9 cellular contexts compared by ENCODE assay signal in the genomic region with DNA sequence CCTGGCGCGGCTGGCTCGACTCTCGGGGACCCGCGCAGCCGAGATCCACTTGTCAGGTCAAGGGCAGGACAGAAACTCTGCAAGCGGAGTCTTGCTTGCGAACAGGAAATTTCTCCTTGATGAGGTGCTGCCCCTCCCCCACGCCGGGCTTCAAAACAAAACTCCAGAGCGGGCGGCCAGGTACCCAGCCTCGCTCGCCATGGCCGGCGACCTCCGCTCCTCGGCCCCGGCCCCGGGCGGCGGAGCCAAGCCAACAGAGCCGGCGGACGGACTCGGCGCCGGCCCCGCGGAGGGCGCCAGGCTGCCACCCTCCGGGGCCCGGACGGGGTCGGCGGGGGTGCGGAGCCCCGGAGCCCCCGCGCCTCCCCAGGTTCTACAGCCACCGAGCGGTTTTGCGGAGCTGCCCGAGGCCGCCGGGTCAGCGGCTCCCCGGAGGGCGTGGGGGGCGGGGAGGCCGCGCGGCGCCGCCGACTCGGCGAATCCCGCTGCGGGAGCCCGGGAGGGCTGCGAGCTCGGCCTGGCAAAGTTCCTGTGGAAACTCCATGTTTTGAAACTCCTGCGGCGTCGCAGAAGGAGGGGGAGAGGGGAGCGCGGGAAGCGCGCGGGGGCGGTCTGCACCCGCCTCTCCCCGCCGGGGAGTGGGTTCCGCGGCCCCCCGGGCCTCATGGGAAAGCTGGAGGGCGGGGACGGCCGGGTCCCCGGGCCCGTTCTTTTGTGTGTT. TPM values are rescaled to one million over a fixed set of nuclear protein-coding genes. Genes with fewer than 3 reads are reported as not detected.
A peak's percentile ranks its signal among the peaks of the same experiment; 100 is the strongest.
DNase-seq lines count a peak whose midpoint lies in the region; ATAC-seq, FAIRE-seq and TF ChIP-seq lines count a peak whose summit lies in the region.
"Had no signal": no experiment of that assay in that cellular context is flagged by ENCODE, and none has a peak within 500 bp of the region (broad histone marks: within the 10 kb centered on the region; RNA-seq: fewer than 3 reads in every experiment).

No MANE protein-coding gene starts in this region.

- no peaks in the 10 kb centered on the region for H3K79me2 ChIP-seq in mammary epithelial cell (ENCODE audit: insufficient read depth, low read length)
- H3K79me2 ChIP-seq in HepG2 (ENCODE audit: insufficient read depth, low read length): peaks cover 10% of the 10 kb centered on the region

- no peaks in the 10 kb centered on the region for H3K9me3 Mint-ChIP-seq in activated CD4-positive, alpha-beta T cell treated with anti-CD3 and anti-CD28 coated beads for 36 hours (ENCODE audit: low read depth)

- in situ Hi-C loops in mammary epithelial cell (cut with MboI; ENCODE audit: low sequenced_read_pairs in 2 of 2): no loop called here
- in situ Hi-C loops in HepG2 (cut with HindIII; ENCODE audit: extremely low pct_ligation_motif_present, low pct_unique_long_range_greater_than_20kb): loop anchor here (5.0 kb wide), 1 partner anchor 43 kb away; no protein-coding TSS in a partner anchor

- ATAC-seq in activated CD4-positive, alpha-beta T cell treated with anti-CD3 and anti-CD28 coated beads for 36 hours: no peak
- ATAC-seq in HepG2 (no peak; the same call in 2 of the 3 replicates), GM18870 (IDR thresholded peaks at IDR 0.05; ENCODE audit: unreplicated experiment) (no peak), HG03378 (IDR thresholded peaks at IDR 0.05; ENCODE audit: unreplicated experiment) (no peak)

- TF ChIP-seq RAD21 in HepG2 (CRISPR knock-in tag; IDR thresholded peaks at IDR 0.05): no peak

- TF ChIP-seq POLR2A in HepG2 (IDR thresholded peaks at IDR 0.05; ENCODE audit: insufficient read depth in 1 of 2, low read depth in 2 of 2, low read length in 2 of 2) (no peak), testis (IDR thresholded peaks at IDR 0.05) (no peak)

- intact Hi-C loops in activated CD4-positive, alpha-beta T cell treated with anti-CD3 and anti-CD28 coated beads for 36 hours (cut with DNase I, micrococcal nuclease): loop anchor here (1.0 to 10.0 kb wide), 6 partner anchors 43 to 1302 kb away; partner anchors contain the start of genes DDX3X (in 1 of the 2), MED14 (in 1 of the 2) and USP9X (in 1 of the 2)
- intact Hi-C loops in mammary epithelial cell (cut with micrococcal nuclease): loop anchor here (5.0 kb wide), 2 partner anchors 43 to 97 kb away; no protein-coding TSS in a partner anchor
- intact Hi-C loops in HepG2 (cut with micrococcal nuclease; ENCODE audit: unreplicated experiment): loop anchor here (2.0 to 5.0 kb wide), 2 partner anchors 33 to 67 kb away; no protein-coding TSS in a partner anchor
- intact Hi-C loops in testis (cut with DNase I; ENCODE audit: low total_unique reads): no loop called here

- H4K20me1 ChIP-seq in mammary epithelial cell (ENCODE audit: insufficient read depth, low read length): no peaks in the 10 kb centered on the region
- no peaks in the 10 kb centered on the region for H4K20me1 ChIP-seq in HepG2 (ENCODE audit: insufficient read depth, low read length)

- H2AFZ ChIP-seq in mammary epithelial cell (ENCODE audit: low read depth, low read length): peak overlapping the region; percentile 75
- no peak overlapping the region for H2AFZ ChIP-seq in HepG2 (ENCODE audit: low read length)

- no peaks in the 10 kb centered on the region for H3K36me3 Mint-ChIP-seq in activated CD4-positive, alpha-beta T cell treated with anti-CD3 and anti-CD28 coated beads for 36 hours (ENCODE audit: low read depth)

- POLR2A ChIA-PET in activated CD4-positive, alpha-beta T cell treated with anti-CD3 and anti-CD28 coated beads for 36 hours (lab: Charles Lee): interaction anchor here (0.6 kb wide), 1 partner anchor 471 kb away, joined by 3 read pairs; the partner anchor contains the start of gene ATP6AP2
- POLR2A ChIA-PET in HepG2 (lab: Yijun Ruan, JAX): interaction anchor here (0.8 to 3.7 kb wide), 11 partner anchors 10 to 173 kb away, joined by 3 to 54 read pairs (median 7); partner anchors contain the start of gene BCOR

- H3K36me3 ChIP-seq in mammary epithelial cell (ENCODE audit: insufficient read depth, low read length): no peaks in the 10 kb centered on the region
- no peaks in the 10 kb centered on the region for H3K36me3 ChIP-seq in HepG2 (replicated peaks in 1 of 2; ENCODE audit: control insufficient read depth in 1 of 2, insufficient read depth in 2 of 2, low read length in 2 of 2)
- no peaks in the 10 kb centered on the region for H3K36me3 ChIP-seq in testis (ENCODE audit: low read depth, missing control alignments)

- TF ChIP-seq CTCF in mammary epithelial cell (conservative IDR thresholded peaks at IDR 0.05 in 1 of 2, IDR thresholded peaks at IDR 0.05 in 1 of 2; ENCODE audit: extremely low read depth in 1 of 2, insufficient read depth in 1 of 2, low read depth in 1 of 2, low read length in 2 of 2) (no peak), HepG2 (CRISPR knock-in tag; IDR thresholded peaks at IDR 0.05) (no peak), testis (IDR thresholded peaks at IDR 0.05) (no peak)

- no peaks in the 10 kb centered on the region for H3K9me3 ChIP-seq in mammary epithelial cell (replicated peaks; ENCODE audit: insufficient read depth, low read length)
- H3K9me3 ChIP-seq in HepG2 (ENCODE audit: low read length): no peaks in the 10 kb centered on the region
- H3K9me3 ChIP-seq in testis: no peaks in the 10 kb centered on the region

- H3K27ac ChIP-seq in mammary epithelial cell (ENCODE audit: insufficient read depth, low read depth, low read length): peak overlapping the region; percentile 44
- H3K27ac ChIP-seq in HepG2 (ENCODE audit: extremely low read length, insufficient read depth, low read length): peak overlapping the region; percentile 97
- H3K27ac ChIP-seq in testis: peak overlapping the region in 1 of 2 donors; percentile 86

- CTCF ChIA-PET in activated CD4-positive, alpha-beta T cell treated with anti-CD3 and anti-CD28 coated beads for 36 hours (lab: Charles Lee): no interaction called here
- CTCF ChIA-PET in mammary epithelial cell (lab: Charles Lee; ENCODE audit: low non-redundant PET): no interaction called here
- CTCF ChIA-PET in HepG2 (lab: Yijun Ruan, JAX; ENCODE audit: low intra/inter-chr PET ratio, low total read pairs): no interaction called here

- peak overlapping the region; percentile 41 to 56 (median 51) for H3K4me3 ChIP-seq in mammary epithelial cell (replicated peaks in 1 of 3; ENCODE audit: insufficient read depth in 1 of 3, low read depth in 2 of 3, low read length in 3 of 3)
- peak overlapping the region; percentile 53 to 76 (median 60) for H3K4me3 ChIP-seq in HepG2 (replicated peaks in 1 of 3; ENCODE audit: insufficient read depth in 1 of 3, low read depth in 2 of 3, low read length in 3 of 3)
- peak overlapping the region; percentile 55 for H3K4me3 ChIP-seq in testis

- dilution Hi-C loops in mammary epithelial cell (cut with HindIII; ENCODE audit: low sequenced_read_pairs): no loop called here

- H3K4me1 ChIP-seq in mammary epithelial cell (ENCODE audit: insufficient read depth, low read length) (peaks cover 15% of the 10 kb centered on the region), HepG2 (ENCODE audit: insufficient read depth, low read length) (peaks cover 15% of the 10 kb centered on the region), testis (no peaks in the 10 kb centered on the region)

- FAIRE-seq in HepG2 (lab: Jason Lieb, UNC): no peak
- FAIRE-seq: GM18507 had no signal

- peaks cover 9% of the 10 kb centered on the region for H3K4me1 Mint-ChIP-seq in activated CD4-positive, alpha-beta T cell treated with anti-CD3 and anti-CD28 coated beads for 36 hours

- H3K4me3 Mint-ChIP-seq in activated CD4-positive, alpha-beta T cell treated with anti-CD3 and anti-CD28 coated beads for 36 hours: no peak overlapping the region

- peaks cover 4% of the 10 kb centered on the region for H3K27me3 Mint-ChIP-seq in activated CD4-positive, alpha-beta T cell treated with anti-CD3 and anti-CD28 coated beads for 36 hours

- DNase-seq in activated CD4-positive, alpha-beta T cell treated with anti-CD3 and anti-CD28 coated beads for 48 hours: peak; percentile 42
- no peak for DNase-seq in activated CD4-positive, alpha-beta T cell treated with anti-CD3 and anti-CD28 coated beads for 36 hours
- peak; percentile 62 for DNase-seq in NCI-H2171 treated with DMSO at 0.1 percent for 48 hours (lab: John Stamatoyannopoulos, UW)
- DNase-seq in mammary epithelial cell: peak; percentile 35
- peak; percentile 49 for DNase-seq in HepG2 (ENCODE audit: low spot score)
- DNase-seq in testis: peak; percentile 72

- H3K27ac Mint-ChIP-seq in activated CD4-positive, alpha-beta T cell treated with anti-CD3 and anti-CD28 coated beads for 36 hours: no peak overlapping the region

- BruUV-seq in mammary epithelial cell (replicated peaks; lab: Mats Ljungman, UMichigan): no TSS peak
- BruUV-seq in HepG2 (replicated peaks; lab: Mats Ljungman, UMichigan): no TSS peak

- WGBS in mammary epithelial cell (ENCODE audit: low coverage, missing lambda C conversion rate): 10% methylated on average over 12 of the region's 84 CpGs
- WGBS in HepG2 (ENCODE audit: low lambda C conversion rate): no CpG with 5 or more reads among the region's 84 CpGs
- WGBS in testis, 2 donors: 0% methylated on average over 4 to 25 of the region's 84 CpGs

- H3K9ac ChIP-seq in mammary epithelial cell (ENCODE audit: insufficient read depth, low read length) (peak overlapping the region; percentile 58), HepG2 (ENCODE audit: insufficient read depth, low read depth, low read length) (peak overlapping the region; percentile 81)

- peak overlapping the region; percentile 77 for H3K4me2 ChIP-seq in mammary epithelial cell (ENCODE audit: insufficient read depth, low read depth, low read length)
- peak overlapping the region; percentile 78 for H3K4me2 ChIP-seq in HepG2 (ENCODE audit: low read depth, low read length)

- TF ChIP-seq EP300 in HepG2 (IDR thresholded peaks at IDR 0.05; ENCODE audit: low read depth in 2 of 2, low read length in 2 of 2): no peak
- TF ChIP-seq EP300 in HepG2 (CRISPR knock-in tag; IDR thresholded peaks at IDR 0.05; ENCODE audit: borderline replicate concordance): no peak

- peaks cover 19% of the 10 kb centered on the region for H3K27me3 ChIP-seq in mammary epithelial cell (ENCODE audit: insufficient read depth, low read length)
- H3K27me3 ChIP-seq in HepG2 (ENCODE audit: control insufficient read depth in 1 of 2, insufficient read depth in 2 of 2, low read length in 2 of 2): no peaks in the 10 kb centered on the region
- H3K27me3 ChIP-seq in testis: no peaks in the 10 kb centered on the region

RNA-seq across cellular contexts. Expression of gene BCOR, which starts 11.7 kb away (rescaled TPM):
- 10 to 100 TPM; 34.7 to 51.1 TPM for total RNA-seq in activated CD4-positive, alpha-beta T cell treated with anti-CD3 and anti-CD28 coated beads for 36 hours
- total RNA-seq in mammary epithelial cell: 1 to 10 TPM; 7.2 to 9.2 TPM
- polyA plus RNA-seq in mammary epithelial cell: 1.8 TPM
- 33.0 TPM for polyA minus RNA-seq in mammary epithelial cell
- total RNA-seq in HepG2 (2016; rRNA removed; fragmentation: Illumina TruSeq; extraction: Trizol): 15.2 and 18.6 TPM in 2 replicates
- total RNA-seq in HepG2 (2016; cell fraction: cytosol; rRNA removed; fragmentation: Illumina TruSeq; extraction: Trizol; ENCODE audit: low read depth): 3.2 and 4.8 TPM in 2 replicates
- 13.9 and 15.9 TPM in 2 replicates for total RNA-seq in HepG2 (2016; cell fraction: insoluble cytoplasmic fraction; rRNA removed; fragmentation: Illumina TruSeq; extraction: Trizol)
- 7.4 and 7.6 TPM in 2 replicates for total RNA-seq in HepG2 (2016; cell fraction: membrane; rRNA removed; fragmentation: Illumina TruSeq; extraction: Trizol)
- 18.8 and 25.8 TPM in 2 replicates for total RNA-seq in HepG2 (2016; cell fraction: nucleus; rRNA removed; fragmentation: Illumina TruSeq; extraction: Trizol)
- 14.3 and 15.2 TPM in 2 replicates for polyA plus RNA-seq in HepG2 (2011; rRNA removed)
- polyA plus RNA-seq in HepG2 (2011; cell fraction: cytosol; rRNA removed): 11.5 and 13.8 TPM in 2 replicates
- polyA plus RNA-seq in HepG2 (2011; cell fraction: nucleus; rRNA removed): 30.4 and 30.6 TPM in 2 replicates
- polyA plus RNA-seq in HepG2 (2012): 27.3 and 29.3 TPM in 2 replicates
- polyA plus RNA-seq in HepG2 (2016; cell fraction: cytosol; fragmentation: Illumina TruSeq; extraction: Trizol; ENCODE audit: low read depth): 1.2 and 1.3 TPM in 2 replicates
- 17.4 and 18.4 TPM in 2 replicates for polyA plus RNA-seq in HepG2 (2016; cell fraction: insoluble cytoplasmic fraction; fragmentation: Illumina TruSeq; extraction: Trizol; ENCODE audit: low read depth)
- polyA plus RNA-seq in HepG2 (2016; cell fraction: membrane; fragmentation: Illumina TruSeq; extraction: Trizol; ENCODE audit: low read depth): 1.3 and 1.9 TPM in 2 replicates
- 27.4 and 28.9 TPM in 2 replicates for polyA plus RNA-seq in HepG2 (2016; cell fraction: nucleus; fragmentation: Illumina TruSeq; extraction: Trizol; ENCODE audit: insufficient read depth, low read depth)
- polyA minus RNA-seq in HepG2 (2011; rRNA and poly(A)+ RNA removed; ENCODE audit: low replicate concordance): 18.3 and 32.5 TPM in 2 replicates
- polyA minus RNA-seq in HepG2 (2011; cell fraction: cytosol; rRNA and poly(A)+ RNA removed): 40.3 and 40.4 TPM in 2 replicates
- 31.8 TPM in 2 replicates for polyA minus RNA-seq in HepG2 (2011; cell fraction: nucleus; rRNA and poly(A)+ RNA removed)
- 10 to 100 TPM; 46.8 to 69.6 TPM for total RNA-seq in testis
- 26.4 TPM for polyA plus RNA-seq in testis (ENCODE audit: insufficient read depth, low read depth, low replicate concordance)
